ENCODE assay signal across 21 cellular contexts in genomic region chr7:85175217-85175616, GRCh38. TPM values are rescaled to one million over a fixed set of nuclear protein-coding genes. Genes with fewer than 3 reads are reported as not detected.
"Had no signal": no experiment of that assay in that cellular context is flagged by ENCODE, and none has a peak within 500 bp of the region (broad histone marks: within the 10 kb centered on the region; RNA-seq: fewer than 3 reads in every experiment).

No MANE protein-coding gene starts in this region.

- ATAC-seq: activated CD8-positive, alpha-beta T cell treated with anti-CD3 and anti-CD28 coated beads, Interleukin-2, amount 10 ng/mL, durations not matched to agents 7 days and 5 days; activated naive CD8-positive, alpha-beta T cell treated with anti-CD3 and anti-CD28 coated beads, Interleukin-2, amount 50 U/mL, for 24 hours; naive thymus-derived CD4-positive, alpha-beta T cell; psoas muscle; right cardiac atrium; stimulated activated naive CD8-positive, alpha-beta T cell treated with anti-CD3 and anti-CD28 coated beads, Interleukin-15, amount 100 ng/mL, for 72 hours had no signal

- H3K9ac ChIP-seq: neural progenitor cell had no signal

- H2AFZ ChIP-seq: neural progenitor cell had no signal

- H3K4me3 ChIP-seq: cardiac muscle cell, left ventricle myocardium inferior, neural progenitor cell, psoas muscle, skin epidermis, suprapubic skin, transverse colon, uterus had no signal

- H3K27ac ChIP-seq: cardiac muscle cell, left ventricle myocardium inferior, neural progenitor cell, psoas muscle, suprapubic skin, transverse colon, uterus had no signal

- H3K36me3 ChIP-seq: cardiac muscle cell, left ventricle myocardium inferior, neural progenitor cell, suprapubic skin, transverse colon, uterus had no signal

- H3K4me1 ChIP-seq: neural progenitor cell, psoas muscle, transverse colon, uterus had no signal

- DNase-seq: activated CD4-positive, alpha-beta T cell treated with anti-CD3 and anti-CD28 coated beads, Interleukin-2, amount 10 ng/mL, durations not matched to agents 7 days and 5 days; activated CD8-positive, alpha-beta T cell treated with anti-CD3 and anti-CD28 coated beads, Interleukin-2, amount 10 ng/mL, durations not matched to agents 7 days and 5 days; activated naive CD4-positive, alpha-beta T cell treated with anti-CD3 and anti-CD28 coated beads, Interleukin-2, amount 10 ng/mL, durations not matched to agents 7 days and 5 days; activated naive CD8-positive, alpha-beta T cell treated with anti-CD3 and anti-CD28 coated beads, Interleukin-2, amount 50 U/mL, for 24 hours; activated T-cell treated with anti-CD3 and anti-CD28 coated beads, Interleukin-2, amount 50 U/mL, for 24 hours; aorta; immature natural killer cell; kidney glomerular epithelial cell; left ventricle myocardium inferior; naive thymus-derived CD4-positive, alpha-beta T cell; psoas muscle; right cardiac atrium; stimulated activated naive CD8-positive, alpha-beta T cell treated with anti-CD3 and anti-CD28 coated beads, Interleukin-15, amount 100 ng/mL, for 72 hours; T1000; transverse colon; uterus had no signal

- H3K27me3 ChIP-seq: cardiac muscle cell, neural progenitor cell, suprapubic skin, transverse colon, uterus had no signal

- H3K4me2 ChIP-seq: neural progenitor cell had no signal

- H3K9me3 ChIP-seq: suprapubic skin, transverse colon, uterus had no signal

RNA-seq across cellular contexts. Expression of gene SEMA3D, which starts 11.6 kb away (rescaled TPM):
- total RNA-seq: activated CD4-positive, alpha-beta T cell treated with anti-CD3 and anti-CD28 coated beads, Interleukin-2, amount 10 ng/mL, durations not matched to agents 7 days and 5 days; activated CD8-positive, alpha-beta T cell treated with anti-CD3 and anti-CD28 coated beads, Interleukin-2, amount 10 ng/mL, durations not matched to agents 7 days and 5 days; naive thymus-derived CD4-positive, alpha-beta T cell; T-helper 1 cell treated with Interleukin-12 subunit alpha and Interleukin-12 subunit beta and Interleukin-4 antibody, amounts not matched to agents 30 ng/mL and 1 ng/mL, for 36 hours had no signal
- polyA plus RNA-seq: immature natural killer cell; naive thymus-derived CD4-positive, alpha-beta T cell had no signal
